ENCODE assay signal across 1 cellular context in the genomic region with DNA sequence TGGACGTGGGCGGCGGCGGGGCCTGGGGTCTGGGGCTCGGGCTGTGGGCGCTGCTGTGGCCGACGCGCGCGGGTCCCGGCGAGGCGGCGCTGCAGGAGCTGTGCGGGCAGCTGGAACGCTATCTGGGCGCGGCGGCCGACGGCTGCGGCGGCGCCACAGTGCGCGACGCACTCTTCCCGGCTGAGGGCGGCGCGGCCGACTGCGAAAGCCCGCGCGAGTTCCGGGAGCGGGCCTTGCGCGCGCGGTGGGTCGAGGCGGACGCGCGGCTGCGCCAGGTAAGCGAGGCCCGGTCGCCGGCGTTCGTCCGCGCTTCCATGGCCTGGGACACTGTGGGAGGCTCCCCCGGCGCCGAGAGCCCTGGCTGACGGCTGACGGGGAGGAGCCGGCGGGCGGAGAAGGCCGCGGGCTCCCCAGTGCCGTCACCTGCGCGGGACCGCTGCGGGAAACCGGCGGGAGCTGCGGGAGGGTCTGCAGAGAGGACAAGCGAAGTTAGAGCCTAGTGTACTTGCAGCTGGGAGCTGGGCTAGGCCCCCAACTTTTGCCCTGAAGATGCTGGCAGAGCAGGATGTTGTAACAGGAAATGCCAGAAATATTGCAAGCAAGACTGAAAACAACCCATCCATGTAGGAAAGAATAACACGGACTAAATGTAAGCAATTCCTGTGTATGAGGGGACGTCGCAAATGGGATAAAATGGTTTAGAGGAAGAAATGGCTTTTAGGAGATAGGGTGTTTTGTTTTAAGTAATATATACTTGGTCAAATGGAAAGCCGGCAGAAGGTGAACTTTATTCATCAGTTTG.
A peak's percentile ranks its signal among the peaks of the same experiment; 100 is the strongest.
TF ChIP-seq lines count a peak whose summit lies in the region.

No MANE protein-coding gene starts in this region.

TF ChIP-seq in H1, 55 proteins besides CTCF, POLR2A, EP300 and RAD21:
- TF ChIP-seq JUND (IDR thresholded peaks at IDR 0.05; ENCODE audit: low read length) = no peak
- peak; percentile 52 for TF ChIP-seq KDM4A (IDR thresholded peaks at IDR 0.05; ENCODE audit: low read depth, low read length, severe bottlenecking)
- no peak for TF ChIP-seq POLR2AphosphoS5 (IDR thresholded peaks at IDR 0.05; ENCODE audit: low read depth, low read length)
- peak; percentile 56 for TF ChIP-seq ASH2L (IDR thresholded peaks at IDR 0.05; ENCODE audit: low read length)
- peak in 1 of 2 experiments; percentile 8; a peak in 1 of 4 replicates for TF ChIP-seq SIN3A (conservative IDR thresholded peaks at IDR 0.05 in 1 of 2, IDR thresholded peaks at IDR 0.05 in 1 of 2; ENCODE audit: low read depth in 1 of 2, low read length in 2 of 2)
- no peak for TF ChIP-seq KDM1A (IDR thresholded peaks at IDR 0.05; ENCODE audit: borderline replicate concordance, low read length)
- peak; percentile 34; the same call in 1 of the 2 replicates for TF ChIP-seq SUZ12 (IDR thresholded peaks at IDR 0.05; ENCODE audit: low read length)
- no peak for TF ChIP-seq SRF (IDR thresholded peaks at IDR 0.05; ENCODE audit: low read depth, low read length)
- 0 out of 2 replicates have a peak, but pooled peaks have one; percentile 22 for TF ChIP-seq BACH1 (IDR thresholded peaks at IDR 0.05; ENCODE audit: low read length)
- TF ChIP-seq PHF8 (conservative IDR thresholded peaks at IDR 0.05; ENCODE audit: low read depth, low read length) = peak; percentile 5; the same call in 1 of the 2 replicates
- TF ChIP-seq KDM5A (IDR thresholded peaks at IDR 0.05; ENCODE audit: low read length) = no peak
- TF ChIP-seq SP4 (IDR thresholded peaks at IDR 0.05; ENCODE audit: low read length) = no peak
- no peak for TF ChIP-seq EZH2 (IDR thresholded peaks at IDR 0.05; ENCODE audit: low read depth, low read length, severe bottlenecking)
- no peak for TF ChIP-seq YY1 (IDR thresholded peaks at IDR 0.05; ENCODE audit: low read depth, low read length)
- TF ChIP-seq ZNF274 (IDR thresholded peaks at IDR 0.05; ENCODE audit: borderline replicate concordance, extremely low read depth, low read length) = no peak
